1 cellular context compared by ENCODE assay signal in the genomic region with DNA sequence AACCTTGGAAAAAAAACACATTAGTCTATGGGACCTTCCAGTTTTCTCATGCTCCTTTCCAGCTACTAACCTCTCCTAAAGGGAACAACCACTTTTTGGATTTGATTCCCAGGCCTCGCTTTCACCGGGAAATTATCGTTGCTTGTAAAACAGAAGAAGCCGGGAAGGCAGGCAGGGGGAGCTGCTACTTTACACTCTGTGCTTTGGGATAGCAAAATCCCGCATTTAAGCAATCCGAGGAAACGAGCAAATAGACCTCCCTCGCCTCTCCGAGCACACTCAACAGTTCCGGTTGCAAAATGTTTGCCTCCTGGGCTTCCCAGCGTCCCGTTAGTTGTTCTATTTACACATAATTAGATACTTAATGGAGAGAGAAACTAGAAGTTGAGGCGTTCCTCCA.
TF ChIP-seq lines count a peak whose summit lies in the region.

No MANE protein-coding gene starts in this region.

TF ChIP-seq in H1, 55 proteins besides CTCF, POLR2A, EP300 and RAD21 (continued from another document):
- TF ChIP-seq CEBPB (IDR thresholded peaks at IDR 0.05; ENCODE audit: low read depth, low read length) = 0 out of 2 replicates have a peak, but pooled peaks have one; percentile 22
- TF ChIP-seq CHD1 (IDR thresholded peaks at IDR 0.05; ENCODE audit: low read depth, low read length) = no peak
